In genomic region chr12:128265566-128265965, GRCh38 we compare ENCODE assay signal across 23 cellular contexts. TPM values are rescaled to one million over a fixed set of nuclear protein-coding genes. Genes with fewer than 3 reads are reported as not detected.
"Had no signal": no experiment of that assay in that cellular context is flagged by ENCODE, and none has a peak within 500 bp of the region (broad histone marks: within the 10 kb centered on the region; RNA-seq: fewer than 3 reads in every experiment).

No MANE protein-coding gene starts in this region.

- H3K9me3 ChIP-seq: adrenal gland, ascending aorta, colonic mucosa, sigmoid colon, thoracic aorta, upper lobe of left lung had no signal

- H3K9ac ChIP-seq: parathyroid adenoma had no signal

- H3K27me3 ChIP-seq: ascending aorta had no signal

- H3K27ac ChIP-seq: adrenal gland, ascending aorta, colonic mucosa, esophagus muscularis mucosa, parathyroid adenoma, sigmoid colon, thoracic aorta, upper lobe of left lung, WERI-Rb-1 had no signal

- ATAC-seq: naive thymus-derived CD8-positive, alpha-beta T cell; SK-N-SH treated with all-trans-retinoic acid at 6 μM for 48 hours had no signal

- H2AFZ ChIP-seq: parathyroid adenoma had no signal

- DNase-seq: activated CD4-positive, CD25-positive, alpha-beta regulatory T cell treated with anti-CD3 and anti-CD28 coated beads, Interleukin-2, amount 50 U/mL, for 72 hours; activated CD8-positive, alpha-beta memory T cell treated with anti-CD3 and anti-CD28 coated beads, Interleukin-2, amount 50 U/mL, for 4 hours; activated naive CD4-positive, alpha-beta T cell; activated T-cell treated with anti-CD3 and anti-CD28 coated beads, Interleukin-2, amount 50 U/mL, for 24 hours; adrenal gland; colonic mucosa; dorsolateral prefrontal cortex; hypothalamus; naive thymus-derived CD8-positive, alpha-beta T cell; sigmoid colon; stimulated activated CD4-positive, alpha-beta T cell treated with anti-CD3 and anti-CD28 coated beads, Interleukin-15, amount 100 ng/mL, for 24 hours; stimulated activated naive CD4-positive, alpha-beta T cell; T-cell; WERI-Rb-1 had no signal

- H3K36me3 ChIP-seq: adrenal gland, ascending aorta, colonic mucosa, esophagus muscularis mucosa, sigmoid colon, thoracic aorta, upper lobe of left lung, WERI-Rb-1 had no signal

- H3K4me1 ChIP-seq: ascending aorta, colonic mucosa, parathyroid adenoma had no signal

- H3K4me3 ChIP-seq: adrenal gland, ascending aorta, colonic mucosa, lung, sigmoid colon, smooth muscle cell, thoracic aorta, upper lobe of left lung had no signal

RNA-seq across cellular contexts. Expression of gene TMEM132C, which starts 1.4 kb away (rescaled TPM):
- total RNA-seq: activated T-helper 2 cell treated with anti-CD3 and anti-CD28 coated beads, Interferon-gamma antibody, Interleukin-2, Interleukin-4, amounts not matched to agents 10 μg/mL and 5 μg/mL and 100 μg/mL, durations not matched to agents 14 hours and 24 hours and 36 hours; naive thymus-derived CD8-positive, alpha-beta T cell had no signal
